Comparison of ENCODE assay signal across 17 cellular contexts in genomic region chr19:18708452-18709231, GRCh38. TPM values are rescaled to one million over a fixed set of nuclear protein-coding genes. Genes with fewer than 3 reads are reported as not detected.
A peak's percentile ranks its signal among the peaks of the same experiment; 100 is the strongest.
DNase-seq lines count a peak whose midpoint lies in the region; ATAC-seq and TF ChIP-seq lines count a peak whose summit lies in the region.
"Had no signal": no experiment of that assay in that cellular context is flagged by ENCODE, and none has a peak within 500 bp of the region (broad histone marks: within the 10 kb centered on the region; RNA-seq: fewer than 3 reads in every experiment).

No MANE protein-coding gene starts in this region.

- 92% methylated on average over 24 of the region's 25 CpGs for WGBS in mesenchymal stem cell

- no peak overlapping the region for H3K14ac ChIP-seq in mesenchymal stem cell (ENCODE audit: low read length in 2 of 2)

- H3K27me3 ChIP-seq in HUES6 (ENCODE audit: control insufficient read depth, insufficient read depth, low read length) (no peaks in the 10 kb centered on the region), Panc1 (ENCODE audit: control insufficient read depth, insufficient read depth, low read length) (no peaks in the 10 kb centered on the region), mesenchymal stem cell (ENCODE audit: control insufficient read depth in 1 of 2, insufficient read depth in 1 of 2, low read length in 2 of 2) (no peaks in the 10 kb centered on the region), lower lobe of right lung (ENCODE audit: low read depth) (no peaks in the 10 kb centered on the region)
- H3K27me3 ChIP-seq: transverse colon had no signal

- ATAC-seq in Panc1 = peak; percentile 48; the same call in 1 of the 2 replicates
- ATAC-seq in lower lobe of right lung = no peak
- ATAC-seq in GM21717 (IDR thresholded peaks at IDR 0.05; ENCODE audit: unreplicated experiment) = no peak
- ATAC-seq: activated T-helper 17 cell treated with anti-CD3 and anti-CD28 coated beads, Interleukin-2, amount 50 U/mL, for 72 hours; stimulated activated naive B cell treated with anti-CD40 and anti-IgM and Interleukin-4, amounts not matched to agents 10 μg/mL and 1 μg/mL and 100 μg/mL, for 72 hours had no signal

- DNase-seq in COR-L47 (lab: John Stamatoyannopoulos, UW) = peak; percentile 73
- no peak for DNase-seq in Panc1 (ENCODE audit: low read depth, low spot score)
- DNase-seq in mesenchymal stem cell = no peak
- DNase-seq in pons (ENCODE audit: low spot score) = no peak
- DNase-seq in LoVo (ENCODE audit: low spot score) = no peak
- no peak for DNase-seq in lower lobe of right lung
- DNase-seq: activated B cell treated with CpG ODN at 0.5 μM for 24 hours; KBM-7; mammary epithelial cell; NCI-H1092 treated with DMSO at 0.1 percent for 48 hours; NCI-H69; stimulated activated naive B cell treated with anti-CD40 and anti-IgM and Interleukin-4, amounts not matched to agents 10 μg/mL and 1 μg/mL and 100 μg/mL, for 72 hours; transverse colon had no signal

- H2BK5ac ChIP-seq in mesenchymal stem cell (ENCODE audit: low read depth, low read length, poor library complexity, severe bottlenecking) = no peak overlapping the region

- no peaks in the 10 kb centered on the region for H3K4me1 ChIP-seq in HUES6 (ENCODE audit: control insufficient read depth, insufficient read depth, low read length)
- no peaks in the 10 kb centered on the region for H3K4me1 ChIP-seq in Panc1 (ENCODE audit: control insufficient read depth, insufficient read depth, low read length)
- H3K4me1 ChIP-seq in mesenchymal stem cell (ENCODE audit: control insufficient read depth, insufficient read depth, low read depth, low read length) = peaks cover 3% of the 10 kb centered on the region
- H3K4me1 ChIP-seq in lower lobe of right lung = peaks cover 16% of the 10 kb centered on the region

- no peak overlapping the region for H2BK120ac ChIP-seq in mesenchymal stem cell (ENCODE audit: low read depth, low read length)

- H3K18ac ChIP-seq in mesenchymal stem cell (ENCODE audit: low read depth in 1 of 2, low read length in 2 of 2) = no peak overlapping the region

- CTCF ChIA-PET in Panc1 (lab: Charles Lee) = no interaction called here

- H3K23ac ChIP-seq in mesenchymal stem cell (ENCODE audit: low read length in 2 of 2) = no peak overlapping the region

- H3K4ac ChIP-seq in mesenchymal stem cell (ENCODE audit: low read depth in 1 of 2, low read length in 2 of 2) = no peak overlapping the region

- H4K91ac ChIP-seq in mesenchymal stem cell (ENCODE audit: low read length) = peak overlapping the region; percentile 18

- H2AK5ac ChIP-seq in mesenchymal stem cell (ENCODE audit: low read length, severe bottlenecking) = no peak overlapping the region

- peaks cover 24% of the 10 kb centered on the region for H3K79me1 ChIP-seq in mesenchymal stem cell (replicated peaks; ENCODE audit: low read length, poor library complexity, severe bottlenecking)

- H3K27ac ChIP-seq in HUES6 (ENCODE audit: low read depth, low read length) = 0 out of 2 replicates have a peak overlapping the region, but pooled peaks have one; percentile 8
- H3K27ac ChIP-seq in Panc1 (ENCODE audit: low read length) = no peak overlapping the region
- no peak overlapping the region for H3K27ac ChIP-seq in mesenchymal stem cell (ENCODE audit: low read length, poor library complexity, severe bottlenecking)
- no peak overlapping the region for H3K27ac ChIP-seq in lower lobe of right lung
- H3K27ac ChIP-seq: HL-60, transverse colon had no signal

- H3K9ac ChIP-seq in HUES6 (ENCODE audit: low read length) (no peak overlapping the region), mesenchymal stem cell (ENCODE audit: low read length) (no peak overlapping the region)

- H2BK15ac ChIP-seq in mesenchymal stem cell (ENCODE audit: low read depth, poor library complexity, severe bottlenecking) = no peak overlapping the region

- no peaks in the 10 kb centered on the region for H3K36me3 ChIP-seq in HUES6 (ENCODE audit: control insufficient read depth, insufficient read depth, low read length)
- no peaks in the 10 kb centered on the region for H3K36me3 ChIP-seq in Panc1 (ENCODE audit: control insufficient read depth, insufficient read depth, low read length)
- peaks cover 0 to 7% of the 10 kb centered on the region in 2 experiments for H3K36me3 ChIP-seq in mesenchymal stem cell (ENCODE audit: control insufficient read depth in 1 of 2, insufficient read depth in 2 of 2, low read depth in 1 of 2, low read length in 2 of 2)
- H3K36me3 ChIP-seq in lower lobe of right lung = no peaks in the 10 kb centered on the region
- H3K36me3 ChIP-seq: transverse colon had no signal

- in situ Hi-C loops in Panc1 (cut with HindIII; ENCODE audit: low pct_unique_long_range_greater_than_20kb, low sequenced_read_pairs) = no loop called here

- no peak overlapping the region for H2AFZ ChIP-seq in mesenchymal stem cell (ENCODE audit: low read depth, low read length)

- no TSS peak for BruUV-seq in Panc1 (replicated peaks; lab: Mats Ljungman, UMichigan)

- no peak overlapping the region for H4K8ac ChIP-seq in mesenchymal stem cell (ENCODE audit: low read length)

- POLR2A ChIA-PET in Panc1 (lab: Charles Lee) = no interaction called here

- no peak overlapping the region for H2BK12ac ChIP-seq in mesenchymal stem cell (ENCODE audit: low read length in 2 of 2)

- no peak overlapping the region for H3K4me2 ChIP-seq in mesenchymal stem cell (ENCODE audit: low read length, poor library complexity, severe bottlenecking)

- H3K4me3 ChIP-seq in HUES6 (ENCODE audit: low read depth, low read length) = no peak overlapping the region
- no peak overlapping the region for H3K4me3 ChIP-seq in Panc1 (ENCODE audit: low read depth in 2 of 2, low read length in 2 of 2)
- no peak overlapping the region for H3K4me3 ChIP-seq in mesenchymal stem cell (ENCODE audit: insufficient read depth in 1 of 2, low read depth in 1 of 2, low read length in 2 of 2)
- no peak overlapping the region for H3K4me3 ChIP-seq in lower lobe of right lung
- H3K4me3 ChIP-seq: transverse colon had no signal

- intact Hi-C loops in Panc1 (cut with micrococcal nuclease; ENCODE audit: unreplicated experiment) = no loop called here
- intact Hi-C loops in lower lobe of right lung (cut with DNase I) = no loop called here

- no peaks in the 10 kb centered on the region for H3K9me3 ChIP-seq in HUES6 (ENCODE audit: control insufficient read depth, insufficient read depth, low read depth, low read length)
- no peaks in the 10 kb centered on the region for H3K9me3 ChIP-seq in Panc1 (ENCODE audit: control insufficient read depth, insufficient read depth, low read depth, low read length)
- no peaks in the 10 kb centered on the region for H3K9me3 ChIP-seq in mesenchymal stem cell (ENCODE audit: control insufficient read depth, low read length)
- H3K9me3 ChIP-seq in lower lobe of right lung = no peaks in the 10 kb centered on the region
- H3K9me3 ChIP-seq: transverse colon had no signal

- TF ChIP-seq CTCF in Panc1 (IDR thresholded peaks at IDR 0.05) (no peak), lower lobe of right lung (IDR thresholded peaks at IDR 0.05) (no peak)

RNA-seq across cellular contexts. Expression of gene CRTC1, which starts 25.2 kb away (rescaled TPM):
- total RNA-seq in Panc1 (2021; ENCODE audit: unreplicated experiment) (18.2 TPM), lower lobe of right lung (16.2 TPM)
- 23.4 TPM for polyA plus RNA-seq in Panc1 (2012; ENCODE audit: insufficient read length)
- polyA plus RNA-seq in mesenchymal stem cell (2013, experiment 1 of 2) = 9.9 TPM
- 9.4 TPM for polyA plus RNA-seq in mesenchymal stem cell (2013, experiment 2 of 2)
